In genomic region chr6:55578537-55579363, GRCh38 we compare ENCODE assay signal across 8 cellular contexts. TPM values are rescaled to one million over a fixed set of nuclear protein-coding genes. Genes with fewer than 3 reads are reported as not detected.
DNase-seq lines count a peak whose midpoint lies in the region; ATAC-seq lines count a peak whose summit lies in the region.

Gene HMGCLL1, minus strand, starts transcription at chr6:55579192. Its CDS starts 137 bp downstream, at chr6:55579055.

- no peaks in the 10 kb centered on the region for H4K20me1 ChIP-seq in GM23248 (ENCODE audit: insufficient read depth)

- no peaks in the 10 kb centered on the region for H3K9me3 ChIP-seq in GM23248 (ENCODE audit: low read depth)

- H3K9me2 ChIP-seq in GM23248 (ENCODE audit: insufficient read depth): no peaks in the 10 kb centered on the region

- peak; percentile 9 for DNase-seq in GM03348 (ENCODE audit: low spot score)
- peak; percentile 80 for DNase-seq in SHP77 treated with DMSO at 0.1 percent for 48 hours (lab: John Stamatoyannopoulos, UW)
- DNase-seq in Right ventricle myocardium superior: peak; percentile 59
- DNase-seq in nucleus accumbens (lab: John Stamatoyannopoulos, UW): peak in 52 of 56 donors; percentile 12 to 90 (median 64)
- no peak for DNase-seq in activated naive CD4-positive, alpha-beta T cell (lab: John Stamatoyannopoulos, UW)
- DNase-seq in GM23248: no peak
- DNase-seq in NCI-H1436 (lab: John Stamatoyannopoulos, UW): no peak

- no peak within 1 kb of the TSS for H3K9ac ChIP-seq in GM23248

- peak; percentile 91 for ATAC-seq in Right ventricle myocardium superior (ENCODE audit: poor library complexity)
- no peak for ATAC-seq in HG03039 (IDR thresholded peaks at IDR 0.05; ENCODE audit: unreplicated experiment)

- H3K27me3 ChIP-seq in GM23248 (replicated peaks; ENCODE audit: insufficient read depth): no peaks in the 10 kb centered on the region

- H3K4me3 ChIP-seq in GM23248: no peak within 1 kb of the TSS

- no peak within 1 kb of the TSS for H3K27ac ChIP-seq in GM23248

- 21 to 42% methylated on average over 25 to 49 of the region's 49 CpGs for WGBS in GM23248 (ENCODE audit: low coverage in 1 of 2, low lambda C conversion rate in 2 of 2, missing lambda C conversion rate in 2 of 2), 2 experiments

- no peaks in the 10 kb centered on the region for H3K4me1 ChIP-seq in GM23248 (ENCODE audit: insufficient read depth)

- in situ Hi-C loops in GM23248 (cut with MboI): no loop called here

- intact Hi-C loops in Right ventricle myocardium superior (cut with DNase I): no loop called here

- H3F3A ChIP-seq in GM23248 (ENCODE audit: insufficient read depth): no peaks in the 10 kb centered on the region

- no peak within 1 kb of the TSS for H2AFZ ChIP-seq in GM23248

- no peaks in the 10 kb centered on the region for H3K36me3 ChIP-seq in GM23248 (ENCODE audit: low read depth)

- no peaks in the 10 kb centered on the region for H3K79me2 ChIP-seq in GM23248 (ENCODE audit: insufficient read depth)

- H3K4me2 ChIP-seq in GM23248 (ENCODE audit: unreplicated experiment): no peak within 1 kb of the TSS

RNA-seq across cellular contexts. Expression of gene HMGCLL1, which starts in this region (rescaled TPM):
- total RNA-seq in Right ventricle myocardium superior: 2.0 TPM
- not detected in 2 replicates for total RNA-seq in GM23248 (2014; rRNA removed; shearing (Covaris generic))
- polyA plus RNA-seq in GM23248 (2016; fragmentation: Nextera tagmentation; extraction: Ambion mirVana): not detected in 2 replicates

Comparison
In these comparisons a context has a peak if more than half of its experiments do, and no peak if none do; other contexts are left out.
1. DNase-seq: peak in GM03348 (single experiment), SHP77 treated with DMSO at 0.1 percent for 48 hours (single experiment), Right ventricle myocardium superior (single experiment) and nucleus accumbens (52 of 56); none in activated naive CD4-positive, alpha-beta T cell (0 of 4), GM23248 (single experiment) and NCI-H1436 (single experiment).